Comparison of ENCODE assay signal across 8 cellular contexts in the genomic region with DNA sequence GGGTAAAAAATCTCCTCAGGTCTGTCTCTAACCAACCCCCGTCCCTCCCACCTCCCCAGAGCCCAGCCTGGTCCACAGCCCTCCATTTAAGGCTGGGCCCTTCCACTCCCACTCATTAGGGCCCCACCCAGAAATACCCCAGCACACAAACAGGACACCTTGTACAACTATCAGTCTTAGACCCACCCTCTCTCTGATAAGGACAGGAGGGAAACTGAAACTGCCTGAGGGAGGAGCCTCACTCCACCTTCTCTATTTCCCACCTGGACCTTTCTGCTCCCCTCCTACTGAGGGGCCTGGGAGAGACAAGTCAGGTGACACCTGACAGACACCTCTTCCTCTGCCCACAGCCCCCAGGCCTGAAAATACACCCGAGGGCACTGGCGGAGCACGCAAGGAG.
DNase-seq lines count a peak whose midpoint lies in the region; ATAC-seq and TF ChIP-seq lines count a peak whose summit lies in the region.

No MANE protein-coding gene starts in this region.

- no peak for TF ChIP-seq CTCF in HEK293 (tag by site-specific recombination; IDR thresholded peaks at IDR 0.05)
- no peak for TF ChIP-seq CTCF in Peyer's patch (IDR thresholded peaks at IDR 0.05)
- no peak for TF ChIP-seq CTCF in mucosa of descending colon (IDR thresholded peaks at IDR 0.05)

- ATAC-seq in GM18502 (IDR thresholded peaks at IDR 0.05; ENCODE audit: poor library complexity, unreplicated experiment): peak; percentile 64
- peak; percentile 79 for ATAC-seq in mucosa of descending colon
- no peak for ATAC-seq in GM19467 (IDR thresholded peaks at IDR 0.05; ENCODE audit: unreplicated experiment)
- ATAC-seq in HG02840 (IDR thresholded peaks at IDR 0.05; ENCODE audit: low FRiP score, unreplicated experiment): no peak

- intact Hi-C loops in mucosa of descending colon (cut with DNase I, micrococcal nuclease): no loop called here

- TF ChIP-seq POLR2A in Peyer's patch (IDR thresholded peaks at IDR 0.05): peak in 1 of 2 donors; percentile 57

- CTCF ChIA-PET in HEK293 (lab: Yijun Ruan, JAX): no interaction called here

- no peaks in the 10 kb centered on the region for H3K9me3 ChIP-seq in HEK293 (ENCODE audit: control insufficient read depth, insufficient read depth, low read depth, low read length)
- H3K9me3 ChIP-seq in Peyer's patch: no peaks in the 10 kb centered on the region
- H3K9me3 ChIP-seq in mucosa of descending colon: no peaks in the 10 kb centered on the region

- H3K27ac ChIP-seq in HEK293 (ENCODE audit: extremely low read depth, low read depth, low read length): no peak overlapping the region
- peak overlapping the region in 3 of 4 donors; percentile 86 to 97 (median 93) for H3K27ac ChIP-seq in Peyer's patch
- no peak overlapping the region for H3K27ac ChIP-seq in caudate nucleus (ENCODE audit: low read depth, low read length)

- no peaks in the 10 kb centered on the region for H3K36me3 ChIP-seq in HEK293 (ENCODE audit: control insufficient read depth in 2 of 2, insufficient read depth in 1 of 2, low read length in 2 of 2)
- H3K36me3 ChIP-seq in Peyer's patch: no peaks in the 10 kb centered on the region
- H3K36me3 ChIP-seq in mucosa of descending colon (ENCODE audit: low read depth): no peaks in the 10 kb centered on the region

- H3K27me3 ChIP-seq in Peyer's patch: no peaks in the 10 kb centered on the region

- POLR2A ChIA-PET in HEK293 (lab: Yijun Ruan, JAX): interaction anchor here (1.4 kb wide), 1 partner anchor 152 kb away, joined by 3 read pairs; no protein-coding TSS in a partner anchor

- H3K4me1 ChIP-seq in HEK293 (ENCODE audit: control insufficient read depth, insufficient read depth, low read length) (peaks cover 15% of the 10 kb centered on the region), Peyer's patch (peaks cover 0 to 18% (median 6%) of the 10 kb centered on the region in 4 donors), mucosa of descending colon (ENCODE audit: low read depth) (peaks cover 47% of the 10 kb centered on the region)

- DNase-seq in Peyer's patch (peak in 2 of 3 donors; percentile 77 to 83), mucosa of descending colon (peak; percentile 63 to 68 (median 65)), caudate nucleus (lab: John Stamatoyannopoulos, UW) (no peak)
- no peak for DNase-seq in activated naive CD4-positive, alpha-beta T cell treated with anti-CD3 and anti-CD28 coated beads, Interleukin-2, amount 50 U/mL, for 16 hours

- H3K4me3 ChIP-seq in HEK293 (ENCODE audit: low read depth, low read length) (peak overlapping the region; percentile 9; the same call in 1 of the 2 replicates), Peyer's patch (peak overlapping the region in 3 of 4 donors; percentile 35 to 63 (median 55)), mucosa of descending colon (no peak overlapping the region)

TF ChIP-seq in HEK293, 187 proteins besides CTCF, POLR2A, EP300 and RAD21:
- peak; percentile 36 for TF ChIP-seq EGR2 (tag by site-specific recombination; IDR thresholded peaks at IDR 0.05; ENCODE audit: low read depth)
- TF ChIP-seq, protein P1, sequence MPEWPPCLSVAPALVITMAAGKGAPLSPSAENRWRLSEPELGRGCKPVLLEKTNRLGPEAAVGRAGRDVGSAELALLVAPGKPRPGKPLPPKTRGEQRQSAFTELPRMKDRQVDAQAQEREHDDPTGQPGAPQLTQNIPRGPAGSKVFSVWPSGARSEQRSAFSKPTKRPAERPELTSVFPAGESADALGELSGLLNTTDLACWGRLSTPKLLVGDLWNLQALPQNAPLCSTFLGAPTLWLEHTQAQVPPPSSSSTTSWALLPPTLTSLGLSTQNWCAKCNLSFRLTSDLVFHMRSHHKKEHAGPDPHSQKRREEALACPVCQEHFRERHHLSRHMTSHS (tag by site-specific recombination; IDR thresholded peaks at IDR 0.05): no peak
- 0 out of 2 replicates have a peak, but pooled peaks have one; percentile 39 for TF ChIP-seq ZFHX2 (tag by site-specific recombination; conservative IDR thresholded peaks at IDR 0.05)
- TF ChIP-seq, protein P2, sequence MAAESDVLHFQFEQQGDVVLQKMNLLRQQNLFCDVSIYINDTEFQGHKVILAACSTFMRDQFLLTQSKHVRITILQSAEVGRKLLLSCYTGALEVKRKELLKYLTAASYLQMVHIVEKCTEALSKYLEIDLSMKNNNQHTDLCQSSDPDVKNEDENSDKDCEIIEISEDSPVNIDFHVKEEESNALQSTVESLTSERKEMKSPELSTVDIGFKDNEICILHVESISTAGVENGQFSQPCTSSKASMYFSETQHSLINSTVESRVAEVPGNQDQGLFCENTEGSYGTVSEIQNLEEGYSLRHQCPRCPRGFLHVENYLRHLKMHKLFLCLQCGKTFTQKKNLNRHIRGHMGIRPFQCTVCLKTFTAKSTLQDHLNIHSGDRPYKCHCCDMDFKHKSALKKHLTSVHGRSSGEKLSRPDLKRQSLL (tag by site-specific recombination; IDR thresholded peaks at IDR 0.05): no peak
- peak; percentile 93 for TF ChIP-seq KLF1 (tag by site-specific recombination; IDR thresholded peaks at IDR 0.05)
- no peak for TF ChIP-seq KLF7 (tag by site-specific recombination; IDR thresholded peaks at IDR 0.05; ENCODE audit: borderline replicate concordance)
- TF ChIP-seq, protein P3, sequence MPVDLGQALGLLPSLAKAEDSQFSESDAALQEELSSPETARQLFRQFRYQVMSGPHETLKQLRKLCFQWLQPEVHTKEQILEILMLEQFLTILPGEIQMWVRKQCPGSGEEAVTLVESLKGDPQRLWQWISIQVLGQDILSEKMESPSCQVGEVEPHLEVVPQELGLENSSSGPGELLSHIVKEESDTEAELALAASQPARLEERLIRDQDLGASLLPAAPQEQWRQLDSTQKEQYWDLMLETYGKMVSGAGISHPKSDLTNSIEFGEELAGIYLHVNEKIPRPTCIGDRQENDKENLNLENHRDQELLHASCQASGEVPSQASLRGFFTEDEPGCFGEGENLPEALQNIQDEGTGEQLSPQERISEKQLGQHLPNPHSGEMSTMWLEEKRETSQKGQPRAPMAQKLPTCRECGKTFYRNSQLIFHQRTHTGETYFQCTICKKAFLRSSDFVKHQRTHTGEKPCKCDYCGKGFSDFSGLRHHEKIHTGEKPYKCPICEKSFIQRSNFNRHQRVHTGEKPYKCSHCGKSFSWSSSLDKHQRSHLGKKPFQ (tag by site-specific recombination; IDR thresholded peaks at IDR 0.05): no peak
- TF ChIP-seq BCL11A (tag by site-specific recombination; IDR thresholded peaks at IDR 0.05; ENCODE audit: low read depth): no peak
TF ChIP-seq in HEK293: peak in this region for 3.

Comparison
In these comparisons a context has a peak if more than half of its experiments do, and no peak if none do; other contexts are left out.
1. ATAC-seq: peak in GM18502 (single experiment) and mucosa of descending colon (single experiment); none in GM19467 (single experiment) and HG02840 (single experiment).
2. H3K27ac ChIP-seq: peak in Peyer's patch (3 of 4); none in HEK293 (single experiment) and caudate nucleus (single experiment).
3. DNase-seq: peak in Peyer's patch (2 of 3) and mucosa of descending colon (3 of 3); none in activated naive CD4-positive, alpha-beta T cell treated with anti-CD3 and anti-CD28 coated beads, Interleukin-2, amount 50 U/mL, for 16 hours (single experiment) and caudate nucleus (0 of 61).